13 cellular contexts compared by ENCODE assay signal in the genomic region with DNA sequence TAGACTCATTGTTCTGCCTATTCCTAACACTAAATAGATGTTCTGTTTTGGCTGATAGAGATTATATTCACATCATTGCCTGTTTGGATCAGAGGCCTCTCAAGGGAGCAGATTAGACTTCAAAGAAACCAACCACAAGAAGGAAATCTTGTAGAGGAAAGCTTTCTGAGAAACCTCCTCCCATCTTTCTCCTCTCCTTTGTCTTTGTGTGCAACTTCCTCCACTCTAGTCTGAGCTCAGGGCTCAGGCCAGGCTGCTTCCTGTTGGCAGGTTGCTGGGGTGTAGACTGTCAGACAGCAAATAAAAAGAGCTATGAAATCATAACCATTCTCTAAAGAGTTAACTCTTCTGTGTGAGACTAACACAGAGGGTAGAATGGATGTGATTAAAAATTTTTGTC.
A peak's percentile ranks its signal among the peaks of the same experiment; 100 is the strongest.
DNase-seq lines count a peak whose midpoint lies in the region; TF ChIP-seq lines count a peak whose summit lies in the region.
"Had no signal": no experiment of that assay in that cellular context is flagged by ENCODE, and none has a peak within 500 bp of the region (broad histone marks: within the 10 kb centered on the region; RNA-seq: fewer than 3 reads in every experiment).

No MANE protein-coding gene starts in this region.

- H3K9me3 ChIP-seq in colonic mucosa, result no peaks in the 10 kb centered on the region

- DNase-seq in AML-193 (lab: John Stamatoyannopoulos, UW) (peak; percentile 1 to 10), Kasumi-1 (lab: John Stamatoyannopoulos, UW) (peak; percentile 49 to 55), epithelial cell of prostate (ENCODE audit: low read depth, low spot score) (no peak), NCI-H446 (lab: John Stamatoyannopoulos, UW) (no peak), NCI-H2107 treated with DMSO at 0.1 percent for 48 hours (lab: John Stamatoyannopoulos, UW; ENCODE audit: unreplicated experiment) (no peak), colonic mucosa (no peak), inferior parietal cortex (ENCODE audit: extremely low spot score) (no peak)
- peak; percentile 24 to 45 for DNase-seq in activated CD4-positive, alpha-beta T cell treated with anti-CD3 and anti-CD28 coated beads, Interleukin-2, amount 50 U/mL, for 4 hours
- DNase-seq: activated gamma-delta T cell, HFFc6, NCI-H2171 treated with DMSO at 0.1 percent for 48 hours, PC-3 had no signal

- H3K4me3 ChIP-seq in colonic mucosa, result no peak overlapping the region

- intact Hi-C loops in colonic mucosa (cut with DNase I), result no loop called here

- H3K27ac ChIP-seq in epithelial cell of prostate (peak overlapping the region; percentile 51), colonic mucosa (no peak overlapping the region)
- H3K27ac ChIP-seq: KMS-11 had no signal

- H3K36me3 ChIP-seq in colonic mucosa, result no peaks in the 10 kb centered on the region

- no peaks in the 10 kb centered on the region for H3K27me3 ChIP-seq in colonic mucosa

- no peaks in the 10 kb centered on the region for H3K4me1 ChIP-seq in colonic mucosa

- no peak for TF ChIP-seq CTCF in colonic mucosa (IDR thresholded peaks at IDR 0.05)

- H3K9ac ChIP-seq in colonic mucosa (ENCODE audit: low read depth in 2 of 2, low read length in 2 of 2), result no peak overlapping the region
- H3K9ac ChIP-seq: KMS-11 had no signal

Comparison
In these comparisons a context has a peak if more than half of its experiments do, and no peak if none do; other contexts are left out.
1. DNase-seq: peak in AML-193 (2 of 2), Kasumi-1 (2 of 2) and activated CD4-positive, alpha-beta T cell treated with anti-CD3 and anti-CD28 coated beads, Interleukin-2, amount 50 U/mL, for 4 hours (2 of 2); none in epithelial cell of prostate (single experiment), NCI-H446 (0 of 2), NCI-H2107 treated with DMSO at 0.1 percent for 48 hours (single experiment), colonic mucosa (single experiment) and inferior parietal cortex (single experiment).